10 cellular contexts compared by ENCODE assay signal in the genomic region with DNA sequence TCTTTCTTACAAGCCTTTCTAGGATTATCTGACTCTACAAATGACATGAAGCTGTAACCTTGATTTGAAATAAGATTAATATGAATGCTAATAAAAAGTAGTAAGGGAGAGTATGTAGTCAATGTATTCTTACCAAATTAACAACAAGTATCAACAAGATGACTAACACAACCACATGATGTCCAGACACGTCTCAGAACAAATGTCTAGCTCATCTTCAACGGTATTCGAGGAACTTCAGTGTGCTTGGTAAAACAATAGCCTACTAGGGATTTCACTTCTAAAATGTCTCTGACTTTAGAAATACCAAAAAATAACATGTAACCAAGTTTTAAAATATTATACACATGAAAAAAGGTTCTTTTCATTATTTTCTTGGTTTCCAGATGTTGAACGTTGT. TPM values are rescaled to one million over a fixed set of nuclear protein-coding genes. Genes with fewer than 3 reads are reported as not detected.
DNase-seq lines count a peak whose midpoint lies in the region; ATAC-seq, FAIRE-seq and TF ChIP-seq lines count a peak whose summit lies in the region.
"Had no signal": no experiment of that assay in that cellular context is flagged by ENCODE, and none has a peak within 500 bp of the region (broad histone marks: within the 10 kb centered on the region; RNA-seq: fewer than 3 reads in every experiment).

No MANE protein-coding gene starts in this region.

- no peaks in the 10 kb centered on the region for H3K27me3 Mint-ChIP-seq in astrocyte (ENCODE audit: low read depth, unreplicated experiment)

- H3K4me3 ChIP-seq in BJ (ENCODE audit: low read depth, low read length) = no peak overlapping the region
- H3K4me3 ChIP-seq in astrocyte (ENCODE audit: insufficient read depth, low read depth, low read length) = no peak overlapping the region
- H3K4me3 ChIP-seq: spleen had no signal

- H3K27me3 ChIP-seq in BJ (ENCODE audit: control insufficient read depth, insufficient read depth, low read length) (no peaks in the 10 kb centered on the region), astrocyte (ENCODE audit: insufficient read depth, low read length) (no peaks in the 10 kb centered on the region)
- H3K27me3 ChIP-seq: spleen had no signal

- DNase-seq in BJ (ENCODE audit: low read depth) (peak; percentile 23), GM04504 (ENCODE audit: low read depth) (peak; percentile 35), astrocyte (ENCODE audit: low read depth) (peak; percentile 60), kidney tubule cell (ENCODE audit: low spot score) (peak; percentile 38), globus pallidus (ENCODE audit: low spot score) (no peak), NCI-H1092 treated with DMSO at 0.1 percent for 48 hours (lab: John Stamatoyannopoulos, UW) (no peak)
- DNase-seq: NCI-H146, spleen had no signal

- no peak overlapping the region for H3K27ac ChIP-seq in astrocyte (ENCODE audit: low read depth, low read length)
- H3K27ac ChIP-seq: spleen had no signal

- peaks cover 61% of the 10 kb centered on the region for H4K20me1 ChIP-seq in astrocyte (ENCODE audit: insufficient read depth, low read length)

- H3K4me2 ChIP-seq in astrocyte (ENCODE audit: low read length) = peak overlapping the region; percentile 24

- POLR2A ChIA-PET in BJ (lab: Charles Lee) = no interaction called here

- no peaks in the 10 kb centered on the region for H3K36me3 Mint-ChIP-seq in astrocyte (ENCODE audit: low read depth, unreplicated experiment)

- peak overlapping the region; percentile 89 for H3K27ac Mint-ChIP-seq in astrocyte (ENCODE audit: unreplicated experiment)

- ATAC-seq in HG02642 (IDR thresholded peaks at IDR 0.05; ENCODE audit: poor library complexity, unreplicated experiment) (no peak), GM21619 (IDR thresholded peaks at IDR 0.05; ENCODE audit: unreplicated experiment) (no peak)

- FAIRE-seq in astrocyte (lab: Jason Lieb, UNC) = no peak

- peaks cover 45% of the 10 kb centered on the region for H3K4me1 Mint-ChIP-seq in astrocyte (ENCODE audit: low read depth, unreplicated experiment)

- H3K36me3 ChIP-seq in BJ (ENCODE audit: control insufficient read depth, insufficient read depth, low read length) (no peaks in the 10 kb centered on the region; the same call in 1 of the 2 replicates), astrocyte (ENCODE audit: insufficient read depth, low read length) (no peaks in the 10 kb centered on the region)
- H3K36me3 ChIP-seq: spleen had no signal

- peak overlapping the region; percentile 1 for H3K4me3 Mint-ChIP-seq in astrocyte (ENCODE audit: unreplicated experiment)

- H3K4me1 ChIP-seq in astrocyte (ENCODE audit: insufficient read depth, low read length) = peaks cover 47% of the 10 kb centered on the region

- TF ChIP-seq CTCF in BJ (IDR thresholded peaks at IDR 0.05; ENCODE audit: insufficient read depth, low read depth, low read length) (no peak), astrocyte (IDR thresholded peaks at IDR 0.05; ENCODE audit: insufficient read depth, low read depth, low read length) (no peak)

- H3K9me3 ChIP-seq in astrocyte (ENCODE audit: insufficient read depth, low read depth, low read length) = no peaks in the 10 kb centered on the region
- H3K9me3 ChIP-seq: spleen had no signal

- H3K9me3 Mint-ChIP-seq in astrocyte (ENCODE audit: unreplicated experiment) = no peaks in the 10 kb centered on the region

- H3K79me2 ChIP-seq in astrocyte (ENCODE audit: insufficient read depth, low read length) = peaks cover 93% of the 10 kb centered on the region

- H2AFZ ChIP-seq in astrocyte (ENCODE audit: low read depth, low read length) = no peak overlapping the region

- no peak overlapping the region for H3K9ac ChIP-seq in astrocyte (ENCODE audit: low read length)

- CTCF ChIA-PET in BJ (lab: Yijun Ruan, JAX) = no interaction called here

RNA-seq across cellular contexts. Expression of a gene that starts 3.4 kb away (rescaled TPM):
- 738 and 948 TPM in 2 replicates for polyA plus RNA-seq in BJ (2011; rRNA removed)
- polyA minus RNA-seq in BJ (2011; rRNA and poly(A)+ RNA removed) = 1,169 and 1,682 TPM in 2 replicates
- 922 and 975 TPM in 2 replicates for total RNA-seq in astrocyte

RNA-seq across cellular contexts. Expression of a gene that starts 3.6 kb away (rescaled TPM):
- 336 and 712 TPM in 2 replicates for polyA plus RNA-seq in BJ (2011; rRNA removed)
- polyA minus RNA-seq in BJ (2011; rRNA and poly(A)+ RNA removed) = 308 and 343 TPM in 2 replicates
- total RNA-seq in astrocyte = 544 and 552 TPM in 2 replicates

RNA-seq across cellular contexts. Expression of a gene that starts 44.0 kb away (rescaled TPM):
- polyA plus RNA-seq in BJ (2011; rRNA removed) = 28.7 and 30.0 TPM in 2 replicates
- 52.9 and 61.2 TPM in 2 replicates for polyA minus RNA-seq in BJ (2011; rRNA and poly(A)+ RNA removed)
- 60.8 and 65.0 TPM in 2 replicates for total RNA-seq in astrocyte

Comparison
In these comparisons a context has a peak if more than half of its experiments do, and no peak if none do; other contexts are left out.
1. DNase-seq: peak in BJ (single experiment), GM04504 (single experiment), astrocyte (single experiment) and kidney tubule cell (single experiment); none in globus pallidus (single experiment) and NCI-H1092 treated with DMSO at 0.1 percent for 48 hours (single experiment).